In genomic region chr7:27184342-27185012, GRCh38 we compare ENCODE assay signal across 9 cellular contexts. TPM values are rescaled to one million over a fixed set of nuclear protein-coding genes. Genes with fewer than 3 reads are reported as not detected.
A peak's percentile ranks its signal among the peaks of the same experiment; 100 is the strongest.
DNase-seq lines count a peak whose midpoint lies in the region; FAIRE-seq and TF ChIP-seq lines count a peak whose summit lies in the region.
"Had no signal": no experiment of that assay in that cellular context is flagged by ENCODE, and none has a peak within 500 bp of the region (broad histone marks: within the 10 kb centered on the region; RNA-seq: fewer than 3 reads in every experiment).

No MANE protein-coding gene starts in this region.

- TF ChIP-seq POLR2A in vagina (IDR thresholded peaks at IDR 0.05) (peak in 1 of 2 donors; percentile 31), GM12891 (IDR thresholded peaks at IDR 0.05; ENCODE audit: low read depth, low read length) (no peak)

- no peak overlapping the region for H2BK15ac ChIP-seq in mesenchymal stem cell (ENCODE audit: low read depth, poor library complexity, severe bottlenecking)

- H2BK5ac ChIP-seq in mesenchymal stem cell (ENCODE audit: low read depth, low read length, poor library complexity, severe bottlenecking) = peak overlapping the region; percentile 74

- under 1% methylated on average over 55 of the region's 72 CpGs for WGBS in mesenchymal stem cell

- no peak overlapping the region for H3K23ac ChIP-seq in mesenchymal stem cell (ENCODE audit: low read length in 2 of 2)

- H2BK120ac ChIP-seq in mesenchymal stem cell (ENCODE audit: low read depth, low read length) = no peak overlapping the region

- H3K18ac ChIP-seq in mesenchymal stem cell (ENCODE audit: low read depth in 1 of 2, low read length in 2 of 2) = peak overlapping the region in 1 of 2 experiments; percentile 28

- peak overlapping the region; percentile 72 for H3K27ac Mint-ChIP-seq in astrocyte (ENCODE audit: unreplicated experiment)

- H3K4me1 ChIP-seq in astrocyte (ENCODE audit: insufficient read depth, low read length) = peaks cover 9% of the 10 kb centered on the region
- H3K4me1 ChIP-seq in mesenchymal stem cell (ENCODE audit: control insufficient read depth, insufficient read depth, low read depth, low read length) = peaks cover 23% of the 10 kb centered on the region
- peaks cover 64% of the 10 kb centered on the region for H3K4me1 ChIP-seq in vagina

- H2AK5ac ChIP-seq in mesenchymal stem cell (ENCODE audit: low read length, severe bottlenecking) = no peak overlapping the region

- no peak overlapping the region for H3K4me3 Mint-ChIP-seq in astrocyte (ENCODE audit: unreplicated experiment)

- H3K4me1 Mint-ChIP-seq in astrocyte (ENCODE audit: low read depth, unreplicated experiment) = no peaks in the 10 kb centered on the region

- no peak for TF ChIP-seq CTCF in astrocyte (IDR thresholded peaks at IDR 0.05; ENCODE audit: insufficient read depth, low read depth, low read length)
- TF ChIP-seq CTCF in vagina (IDR thresholded peaks at IDR 0.05) = no peak

- H3K4me3 ChIP-seq in astrocyte (ENCODE audit: insufficient read depth, low read depth, low read length) (peak overlapping the region; percentile 36), mesenchymal stem cell (ENCODE audit: insufficient read depth in 1 of 2, low read depth in 1 of 2, low read length in 2 of 2) (peak overlapping the region; percentile 79 to 84), vagina (peak overlapping the region; percentile 64 to 88)

- H3K14ac ChIP-seq in mesenchymal stem cell (ENCODE audit: low read length in 2 of 2) = no peak overlapping the region

- no peaks in the 10 kb centered on the region for H3K79me2 ChIP-seq in astrocyte (ENCODE audit: insufficient read depth, low read length)

- H3K27ac ChIP-seq in astrocyte (ENCODE audit: low read depth, low read length) (no peak overlapping the region), mesenchymal stem cell (ENCODE audit: low read length, poor library complexity, severe bottlenecking) (peak overlapping the region; percentile 74), vagina (peak overlapping the region; percentile 99)

- no peak overlapping the region for H3K4ac ChIP-seq in mesenchymal stem cell (ENCODE audit: low read depth in 1 of 2, low read length in 2 of 2)

- peaks cover 2% of the 10 kb centered on the region for H3K36me3 Mint-ChIP-seq in astrocyte (ENCODE audit: low read depth, unreplicated experiment)

- H4K20me1 ChIP-seq in astrocyte (ENCODE audit: insufficient read depth, low read length) = peaks cover 14% of the 10 kb centered on the region

- peaks cover 23% of the 10 kb centered on the region for H3K9me3 Mint-ChIP-seq in astrocyte (ENCODE audit: unreplicated experiment)

- no peak overlapping the region for H2BK12ac ChIP-seq in mesenchymal stem cell (ENCODE audit: low read length in 2 of 2)

- H2AFZ ChIP-seq in astrocyte (ENCODE audit: low read depth, low read length) (no peak overlapping the region), mesenchymal stem cell (ENCODE audit: low read depth, low read length) (no peak overlapping the region)

- DNase-seq in EH (ENCODE audit: low read depth) = peak; percentile 56
- peak; percentile 43 for DNase-seq in NCI-H1417 treated with DMSO at 0.1 percent for 48 hours (lab: John Stamatoyannopoulos, UW)
- DNase-seq in astrocyte (ENCODE audit: low read depth) = no peak
- DNase-seq in mesenchymal stem cell = peak; percentile 55
- no peak for DNase-seq in vagina (ENCODE audit: extremely low spot score in 2 of 2)
- DNase-seq in stimulated activated CD4-positive, alpha-beta T cell treated with anti-CD3 and anti-CD28 coated beads, Interleukin-4, amount 100 ng/mL, for 4 hours = no peak
- no peak for DNase-seq in GM12891 (ENCODE audit: insufficient read length, low spot score)
- no peak for DNase-seq in AG08395 (ENCODE audit: low spot score)

- H3K36me3 ChIP-seq in astrocyte (ENCODE audit: insufficient read depth, low read length) (no peaks in the 10 kb centered on the region), mesenchymal stem cell (ENCODE audit: control insufficient read depth in 1 of 2, insufficient read depth in 2 of 2, low read depth in 1 of 2, low read length in 2 of 2) (peaks cover 6 to 13% of the 10 kb centered on the region in 2 experiments), vagina (no peaks in the 10 kb centered on the region)

- H3K27me3 Mint-ChIP-seq in astrocyte (ENCODE audit: low read depth, unreplicated experiment) = peaks cover 88% of the 10 kb centered on the region

- H3K4me2 ChIP-seq in astrocyte (ENCODE audit: low read length) (peak overlapping the region; percentile 75), mesenchymal stem cell (ENCODE audit: low read length, poor library complexity, severe bottlenecking) (peak overlapping the region; percentile 60)

- H3K9ac ChIP-seq in astrocyte (ENCODE audit: low read length) = no peak overlapping the region
- peak overlapping the region; percentile 94 for H3K9ac ChIP-seq in mesenchymal stem cell (ENCODE audit: low read length)

- no peak overlapping the region for H4K91ac ChIP-seq in mesenchymal stem cell (ENCODE audit: low read length)

- intact Hi-C loops in vagina (cut with DNase I) = no loop called here

- H3K27me3 ChIP-seq in astrocyte (ENCODE audit: insufficient read depth, low read length) (peaks cover 97% of the 10 kb centered on the region), mesenchymal stem cell (ENCODE audit: control insufficient read depth in 1 of 2, insufficient read depth in 1 of 2, low read length in 2 of 2) (peaks cover 0 to 15% of the 10 kb centered on the region in 2 experiments), vagina (no peaks in the 10 kb centered on the region)

- no peaks in the 10 kb centered on the region for H3K79me1 ChIP-seq in mesenchymal stem cell (replicated peaks; ENCODE audit: low read length, poor library complexity, severe bottlenecking)

- H3K9me3 ChIP-seq in astrocyte (ENCODE audit: insufficient read depth, low read depth, low read length) = peaks cover 6% of the 10 kb centered on the region
- H3K9me3 ChIP-seq in mesenchymal stem cell (ENCODE audit: control insufficient read depth, low read length) = no peaks in the 10 kb centered on the region
- H3K9me3 ChIP-seq in vagina = no peaks in the 10 kb centered on the region

- peak overlapping the region; percentile 31 for H4K8ac ChIP-seq in mesenchymal stem cell (ENCODE audit: low read length)

- no peak for FAIRE-seq in astrocyte (lab: Jason Lieb, UNC)
- FAIRE-seq in GM12891 (lab: Jason Lieb, UNC) = no peak

TF ChIP-seq in GM12891, 5 proteins besides CTCF, POLR2A, EP300 and RAD21:
- TF ChIP-seq SPI1 (IDR thresholded peaks at IDR 0.05; ENCODE audit: low read depth, low read length) (no peak), POU2F2 (IDR thresholded peaks at IDR 0.05; ENCODE audit: low read depth, low read length) (no peak), TAF1 (IDR thresholded peaks at IDR 0.05; ENCODE audit: low read depth, low read length) (no peak), POLR2AphosphoS5 (IDR thresholded peaks at IDR 0.05; ENCODE audit: low read depth, low read length) (no peak), PAX5 (IDR thresholded peaks at IDR 0.05; ENCODE audit: insufficient read depth, low read length, severe bottlenecking) (no peak)

RNA-seq across cellular contexts. Expression of gene HOXA11, which starts 0.6 kb away (rescaled TPM):
- total RNA-seq in astrocyte = not detected in 2 replicates
- 1.4 TPM for polyA plus RNA-seq in mesenchymal stem cell (2013, experiment 1 of 2)
- polyA plus RNA-seq in mesenchymal stem cell (2013, experiment 2 of 2) = 1.3 TPM
- total RNA-seq in vagina = 9.8 TPM
- not detected for polyA plus RNA-seq in GM12891 (2012; ENCODE audit: low read depth, missing spikeins)
- total RNA-seq: lung microvascular endothelial cell had no signal

RNA-seq across cellular contexts. Expression of gene HOXA10, which starts 10.4 kb away (rescaled TPM):
- total RNA-seq in astrocyte (not detected in 2 replicates), vagina (19.2 TPM)
- 6.9 TPM for polyA plus RNA-seq in mesenchymal stem cell (2013, experiment 1 of 2)
- polyA plus RNA-seq in mesenchymal stem cell (2013, experiment 2 of 2) = 7.1 TPM
- not detected for polyA plus RNA-seq in GM12891 (2012; ENCODE audit: low read depth, missing spikeins)

RNA-seq across cellular contexts. Expression of gene HOXA13, which starts 15.4 kb away (rescaled TPM):
- total RNA-seq in astrocyte = not detected in 2 replicates
- not detected for polyA plus RNA-seq in mesenchymal stem cell (2013, experiment 1 of 2)
- polyA plus RNA-seq in mesenchymal stem cell (2013, experiment 2 of 2) = not detected
- 14.5 TPM for total RNA-seq in vagina
- not detected for polyA plus RNA-seq in GM12891 (2012; ENCODE audit: low read depth, missing spikeins)
- total RNA-seq: lung microvascular endothelial cell had no signal

RNA-seq across cellular contexts. Expression of gene HOXA9, which starts 19.1 kb away (rescaled TPM):
- total RNA-seq in astrocyte (not detected in 2 replicates), vagina (13.0 TPM)
- polyA plus RNA-seq in mesenchymal stem cell (2013, experiment 1 of 2) = 9.8 TPM
- 9.8 TPM for polyA plus RNA-seq in mesenchymal stem cell (2013, experiment 2 of 2)
- polyA plus RNA-seq in GM12891 (2012; ENCODE audit: low read depth, missing spikeins) = not detected

RNA-seq across cellular contexts. Expression of gene HOXA7, which starts 28.0 kb away (rescaled TPM):
- total RNA-seq in astrocyte (not detected in 2 replicates), vagina (23.8 TPM)
- polyA plus RNA-seq in mesenchymal stem cell (2013, experiment 1 of 2) = 3.1 TPM
- polyA plus RNA-seq in mesenchymal stem cell (2013, experiment 2 of 2) = 3.2 TPM
- polyA plus RNA-seq in GM12891 (2012; ENCODE audit: low read depth, missing spikeins) = not detected

Comparison
In these comparisons a context has a peak if more than half of its experiments do, and no peak if none do; other contexts are left out.
1. DNase-seq: peak in EH (single experiment), NCI-H1417 treated with DMSO at 0.1 percent for 48 hours (single experiment) and mesenchymal stem cell (single experiment); none in astrocyte (single experiment), vagina (0 of 2), stimulated activated CD4-positive, alpha-beta T cell treated with anti-CD3 and anti-CD28 coated beads, Interleukin-4, amount 100 ng/mL, for 4 hours (0 of 2), GM12891 (single experiment) and AG08395 (single experiment).
2. RNA of gene HOXA11, which starts 0.6 kb away (total RNA-seq): 9.8 TPM in vagina (single experiment); not detected in astrocyte; every median in the first group is over 10 times any median in the second.
3. RNA of gene HOXA10, which starts 10.4 kb away (total RNA-seq): 19.2 TPM in vagina (single experiment); not detected in astrocyte; every median in the first group is over 10 times any median in the second.
4. RNA of gene HOXA13, which starts 15.4 kb away (total RNA-seq): 14.5 TPM in vagina (single experiment); not detected in astrocyte; every median in the first group is over 10 times any median in the second.
5. Peak in every context shown above with its lines, with median percentiles within 50 percentile points of each other: H3K4me3 ChIP-seq.